In genomic region chr2:48852938-48853337, GRCh38 we compare ENCODE assay signal across 31 cellular contexts.
DNase-seq lines count a peak whose midpoint lies in the region; TF ChIP-seq lines count a peak whose summit lies in the region.
"Had no signal": no experiment of that assay in that cellular context is flagged by ENCODE, and none has a peak within 500 bp of the region (broad histone marks: within the 10 kb centered on the region; RNA-seq: fewer than 3 reads in every experiment).

No MANE protein-coding gene starts in this region.

- H3K23ac ChIP-seq in trophoblast cell (ENCODE audit: low read length), result no peak overlapping the region

- H4K91ac ChIP-seq in trophoblast cell (ENCODE audit: low read depth, low read length), result no peak overlapping the region

- no peak overlapping the region for H2AK5ac ChIP-seq in trophoblast cell (ENCODE audit: low read length)

- no peak overlapping the region for H3K18ac ChIP-seq in trophoblast cell (ENCODE audit: low read length)

- no peak overlapping the region for H3K9ac ChIP-seq in adipocyte (ENCODE audit: low read length)
- no peak overlapping the region for H3K9ac ChIP-seq in trophoblast cell (ENCODE audit: low read length)
- no peak overlapping the region for H3K9ac ChIP-seq in SK-N-SH

- TF ChIP-seq EP300 in SK-N-SH (IDR thresholded peaks at IDR 0.05; ENCODE audit: borderline replicate concordance in 1 of 2, low read depth in 1 of 2, low read length in 1 of 2), result no peak

- H2BK5ac ChIP-seq in trophoblast cell (ENCODE audit: low read depth, low read length, poor library complexity), result no peak overlapping the region

- H2AFZ ChIP-seq in trophoblast cell (ENCODE audit: insufficient read depth, low read length, poor library complexity), result no peak overlapping the region
- H2AFZ ChIP-seq in SK-N-SH (ENCODE audit: low read depth), result no peak overlapping the region

- POLR2A ChIA-PET in SK-N-SH (lab: Yijun Ruan, JAX), result no interaction called here

- no peaks in the 10 kb centered on the region for H3K9me2 ChIP-seq in SK-N-SH

- H3K9me3 ChIP-seq in adipocyte (ENCODE audit: control insufficient read depth, low read length) (no peaks in the 10 kb centered on the region), trophoblast cell (ENCODE audit: insufficient read depth, low read depth, low read length) (no peaks in the 10 kb centered on the region), uterus (no peaks in the 10 kb centered on the region), SK-N-SH (no peaks in the 10 kb centered on the region)
- H3K9me3 ChIP-seq: gastrocnemius medialis, spleen had no signal

- H3F3A ChIP-seq in SK-N-SH (replicated peaks; ENCODE audit: insufficient read depth), result peaks cover 9% of the 10 kb centered on the region

- H3K4ac ChIP-seq in trophoblast cell (ENCODE audit: low read depth, low read length), result no peak overlapping the region

- no peak overlapping the region for H3K14ac ChIP-seq in trophoblast cell (ENCODE audit: low read length)

- H3K4me1 ChIP-seq in adipocyte (ENCODE audit: control insufficient read depth, insufficient read depth, low read length) (peaks cover 4% of the 10 kb centered on the region), trophoblast cell (ENCODE audit: control insufficient read depth in 1 of 2, insufficient read depth in 2 of 2, low read length in 2 of 2) (peaks cover 0 to 3% of the 10 kb centered on the region in 2 experiments), uterus (no peaks in the 10 kb centered on the region), SK-N-SH (ENCODE audit: control insufficient read depth in 1 of 2, insufficient read depth in 2 of 2, low read depth in 1 of 2, low read length in 1 of 2) (no peaks in the 10 kb centered on the region; a peak in 1 of 4 replicates)
- H3K4me1 ChIP-seq: gastrocnemius medialis, spleen had no signal

- H3K4me3 ChIP-seq in adipocyte (ENCODE audit: low read length) (no peak overlapping the region), trophoblast cell (ENCODE audit: low read depth, low read length) (no peak overlapping the region), uterus (no peak overlapping the region), SK-N-SH (ENCODE audit: low read depth in 2 of 2, low read length in 1 of 2) (no peak overlapping the region)
- H3K4me3 ChIP-seq: coronary artery, gastrocnemius medialis, spleen had no signal

- no CpG with 5 or more reads among the region's 1 CpG for WGBS in trophoblast cell (ENCODE audit: extremely low coverage, insufficient coverage, insufficient read length)
- WGBS in SK-N-SH (ENCODE audit: low lambda C conversion rate), result 67% methylated on average over 1 of the region's 1 CpG

- intact Hi-C loops in uterus (cut with DNase I; ENCODE audit: low total_unique reads), result no loop called here

- CTCF ChIA-PET in SK-N-SH (lab: Yijun Ruan, JAX), result no interaction called here

- no peaks in the 10 kb centered on the region for H3K79me2 ChIP-seq in trophoblast cell (ENCODE audit: control insufficient read depth, insufficient read depth, low read length, poor library complexity)
- H3K79me2 ChIP-seq in SK-N-SH (ENCODE audit: insufficient read depth), result no peaks in the 10 kb centered on the region

- TF ChIP-seq CTCF in uterus (IDR thresholded peaks at IDR 0.05) (no peak), SK-N-SH (IDR thresholded peaks at IDR 0.05) (no peak)

- peak; percentile 60 for DNase-seq in EL
- DNase-seq in adipocyte (ENCODE audit: low read depth), result peak; percentile 73
- DNase-seq in fibroblast of peridontal ligament (ENCODE audit: extremely low read depth), result peak; percentile 93
- peak; percentile 72 to 96 for DNase-seq in trophoblast cell
- no peak for DNase-seq in uterus
- no peak for DNase-seq in NCI-H2081 (lab: John Stamatoyannopoulos, UW)
- DNase-seq in COLO668 (lab: John Stamatoyannopoulos, UW; ENCODE audit: unreplicated experiment), result no peak
- no peak for DNase-seq in SK-N-SH
- DNase-seq: ACHN; activated B cell treated with CpG ODN at 0.5 μM for 24 hours; activated CD4-positive, alpha-beta T cell treated with anti-CD3 and anti-CD28 coated beads, Interleukin-2, amount 50 U/mL, for 4 hours; activated CD8-positive, alpha-beta memory T cell treated with anti-CD3 and anti-CD28 coated beads, Interleukin-2, amount 50 U/mL, for 48 hours; activated effector memory CD4-positive, alpha-beta T cell treated with Interleukin-2 at 50 U/mL for 16 hours; activated naive CD8-positive, alpha-beta T cell treated with anti-CD3 and anti-CD28 coated beads, Interleukin-2, amount 10 ng/mL, durations not matched to agents 7 days and 5 days; CD4-positive, CD25-positive, alpha-beta regulatory T cell; DMS 273 treated with DMSO at 0.1 percent for 48 hours; gastrocnemius medialis; GDM1; KBM-7; kidney; MV-4-11; NCI-H187; NCI-H446; OCI-M1; retina; Right ventricle myocardium superior; spleen; stimulated activated CD4-positive, alpha-beta T cell treated with anti-CD3 and anti-CD28 coated beads, Interleukin-4, amount 100 ng/mL, for 24 hours; stimulated activated naive CD8-positive, alpha-beta T cell treated with anti-CD3 and anti-CD28 coated beads, Interleukin-15, amount 100 ng/mL, for 72 hours; SW 1271 had no signal

- TF ChIP-seq RAD21 in SK-N-SH (IDR thresholded peaks at IDR 0.05; ENCODE audit: low read length), result no peak

- H3K36me3 ChIP-seq in adipocyte (ENCODE audit: control insufficient read depth, insufficient read depth, low read length, severe bottlenecking), result no peaks in the 10 kb centered on the region
- H3K36me3 ChIP-seq in trophoblast cell (ENCODE audit: control insufficient read depth in 1 of 2, insufficient read depth in 2 of 2, low read length in 2 of 2), result no peaks in the 10 kb centered on the region
- H3K36me3 ChIP-seq in uterus, result no peaks in the 10 kb centered on the region
- H3K36me3 ChIP-seq in SK-N-SH (replicated peaks in 1 of 2; ENCODE audit: control insufficient read depth in 1 of 2, insufficient read depth in 2 of 2, low read length in 1 of 2), result no peaks in the 10 kb centered on the region
- H3K36me3 ChIP-seq: gastrocnemius medialis, spleen had no signal

- H4K8ac ChIP-seq in trophoblast cell (ENCODE audit: low read depth, low read length), result no peak overlapping the region

- no peak for TF ChIP-seq POLR2A in uterus (IDR thresholded peaks at IDR 0.05)

- no peak overlapping the region for H3K27ac ChIP-seq in trophoblast cell (ENCODE audit: low read depth, low read length)
- H3K27ac ChIP-seq in uterus, result no peak overlapping the region
- H3K27ac ChIP-seq in SK-N-SH (ENCODE audit: low read depth in 2 of 2, low read length in 1 of 2), result no peak overlapping the region
- H3K27ac ChIP-seq: coronary artery, gastrocnemius medialis, spleen had no signal

- no peaks in the 10 kb centered on the region for H4K20me1 ChIP-seq in SK-N-SH (ENCODE audit: insufficient read depth)

- no peak overlapping the region for H4K12ac ChIP-seq in trophoblast cell (ENCODE audit: low read depth, low read length)

- H3K79me1 ChIP-seq in trophoblast cell (ENCODE audit: low read length), result no peaks in the 10 kb centered on the region

- H2BK12ac ChIP-seq in trophoblast cell (ENCODE audit: low read length), result no peak overlapping the region

- H3K27me3 ChIP-seq in adipocyte (replicated peaks; ENCODE audit: control insufficient read depth, insufficient read depth, low read length) (no peaks in the 10 kb centered on the region), trophoblast cell (ENCODE audit: insufficient read depth, low read length) (no peaks in the 10 kb centered on the region), uterus (no peaks in the 10 kb centered on the region), SK-N-SH (ENCODE audit: insufficient read depth) (no peaks in the 10 kb centered on the region)
- H3K27me3 ChIP-seq: gastrocnemius medialis had no signal

- no peak overlapping the region for H2BK120ac ChIP-seq in trophoblast cell (ENCODE audit: insufficient read depth, low read length, poor library complexity)

- H3K4me2 ChIP-seq in trophoblast cell (ENCODE audit: low read length), result no peak overlapping the region
- no peak overlapping the region for H3K4me2 ChIP-seq in SK-N-SH

TF ChIP-seq in SK-N-SH, 30 proteins besides CTCF, POLR2A, EP300 and RAD21:
- TF ChIP-seq MXI1 (IDR thresholded peaks at IDR 0.05; ENCODE audit: low read depth, low read length) (no peak), SIN3A (IDR thresholded peaks at IDR 0.05; ENCODE audit: borderline replicate concordance, low read depth, low read length) (no peak)

Comparison
In these comparisons a context has a peak if more than half of its experiments do, and no peak if none do; other contexts are left out.
1. DNase-seq: peak in EL (single experiment), adipocyte (single experiment), fibroblast of peridontal ligament (single experiment) and trophoblast cell (2 of 2); none in uterus (0 of 2), NCI-H2081 (0 of 2), COLO668 (single experiment) and SK-N-SH (single experiment).